Comparison of ENCODE assay signal across 9 cellular contexts in the genomic region with DNA sequence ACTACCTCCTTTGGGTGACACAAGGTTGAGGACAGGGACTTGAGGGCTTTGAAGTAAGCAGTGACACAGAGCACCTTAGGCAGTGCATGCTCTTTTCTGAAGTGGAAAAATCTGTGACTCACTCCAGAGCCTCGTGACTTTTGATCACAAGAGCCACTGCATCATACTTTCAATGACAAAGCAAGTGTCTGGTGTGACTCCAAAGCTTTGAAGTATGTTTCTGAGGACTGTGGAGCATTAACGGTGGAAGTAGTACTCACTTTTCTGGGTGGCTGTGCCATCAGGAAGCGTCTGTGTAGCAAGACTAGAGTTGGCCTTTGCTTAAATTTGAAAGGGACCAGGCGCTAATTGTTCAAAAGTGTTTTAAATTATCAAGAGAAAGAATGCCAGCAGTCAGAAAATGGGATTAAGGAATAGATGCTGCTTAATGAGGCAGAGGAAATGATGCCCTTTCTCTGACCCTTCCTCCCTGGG.
A peak's percentile ranks its signal among the peaks of the same experiment; 100 is the strongest.
DNase-seq lines count a peak whose midpoint lies in the region; ATAC-seq and TF ChIP-seq lines count a peak whose summit lies in the region.
"Had no signal": no experiment of that assay in that cellular context is flagged by ENCODE, and none has a peak within 500 bp of the region (broad histone marks: within the 10 kb centered on the region; RNA-seq: fewer than 3 reads in every experiment).

No MANE protein-coding gene starts in this region.

- H3K4me3 Mint-ChIP-seq in activated naive CD4-positive, alpha-beta T cell treated with anti-CD3 and anti-CD28 coated beads for 36 hours: no peak overlapping the region
- H3K4me3 Mint-ChIP-seq in stimulated activated naive CD8-positive, alpha-beta T cell treated with anti-CD3 and anti-CD28 coated beads, Interleukin-15, Interleukin-2, amounts not matched to agents 100 ng/mL and 50 ng/mL, for 24 hours: no peak overlapping the region
- no peak overlapping the region for H3K4me3 Mint-ChIP-seq in stimulated activated memory B cell treated with anti-CD40 and anti-IgM and Interleukin-4, amounts not matched to agents 10 μg/mL and 1 μg/mL and 100 μg/mL, for 72 hours
- H3K4me3 Mint-ChIP-seq: T-helper 1 cell treated with Interleukin-12 subunit alpha and Interleukin-12 subunit beta and Interleukin-4 antibody, amounts not matched to agents 30 μg/mL and 1 μg/mL, for 36 hours had no signal

- peak; percentile 46 for DNase-seq in activated naive CD4-positive, alpha-beta T cell treated with anti-CD3 and anti-CD28 coated beads for 36 hours
- DNase-seq in activated naive CD4-positive, alpha-beta T cell (lab: John Stamatoyannopoulos, UW): no peak
- DNase-seq in T1000 (lab: John Stamatoyannopoulos, UW): peak; percentile 15
- peak; percentile 64 for DNase-seq in hepatocyte (ENCODE audit: low spot score)
- DNase-seq in NCI-H2029 (lab: John Stamatoyannopoulos, UW): no peak
- DNase-seq in SK-N-SH: no peak

- no peak for TF ChIP-seq RAD21 in SK-N-SH (IDR thresholded peaks at IDR 0.05; ENCODE audit: low read length)

- no peak for TF ChIP-seq EP300 in SK-N-SH (IDR thresholded peaks at IDR 0.05; ENCODE audit: borderline replicate concordance in 1 of 2, low read depth in 1 of 2, low read length in 1 of 2)

- intact Hi-C loops in activated naive CD4-positive, alpha-beta T cell treated with anti-CD3 and anti-CD28 coated beads for 36 hours (cut with micrococcal nuclease): no loop called here

- H3K27me3 Mint-ChIP-seq in activated naive CD4-positive, alpha-beta T cell treated with anti-CD3 and anti-CD28 coated beads for 36 hours (ENCODE audit: low read depth): peaks cover 3% of the 10 kb centered on the region
- H3K27me3 Mint-ChIP-seq in stimulated activated naive CD8-positive, alpha-beta T cell treated with anti-CD3 and anti-CD28 coated beads, Interleukin-15, Interleukin-2, amounts not matched to agents 100 ng/mL and 50 ng/mL, for 24 hours: no peaks in the 10 kb centered on the region
- no peaks in the 10 kb centered on the region for H3K27me3 Mint-ChIP-seq in stimulated activated memory B cell treated with anti-CD40 and anti-IgM and Interleukin-4, amounts not matched to agents 10 μg/mL and 1 μg/mL and 100 μg/mL, for 72 hours

- TF ChIP-seq CTCF in hepatocyte (IDR thresholded peaks at IDR 0.05; ENCODE audit: poor library complexity): no peak
- TF ChIP-seq CTCF in SK-N-SH (IDR thresholded peaks at IDR 0.05): no peak

- H3K9me2 ChIP-seq in hepatocyte (replicated peaks; ENCODE audit: insufficient read depth) (no peaks in the 10 kb centered on the region), SK-N-SH (no peaks in the 10 kb centered on the region)

- H3K4me3 ChIP-seq in hepatocyte (no peak overlapping the region), SK-N-SH (ENCODE audit: low read depth in 2 of 2, low read length in 1 of 2) (no peak overlapping the region)

- ATAC-seq in stimulated activated memory B cell treated with anti-CD40 and anti-IgM and Interleukin-4, amounts not matched to agents 10 μg/mL and 1 μg/mL and 100 μg/mL, for 72 hours: no peak

- H3K27me3 ChIP-seq in hepatocyte (no peaks in the 10 kb centered on the region), SK-N-SH (ENCODE audit: insufficient read depth) (no peaks in the 10 kb centered on the region)

- H3K4me2 ChIP-seq in hepatocyte (no peak overlapping the region), SK-N-SH (no peak overlapping the region)

- H2AFZ ChIP-seq in hepatocyte (no peak overlapping the region), SK-N-SH (ENCODE audit: low read depth) (no peak overlapping the region)

- H3K36me3 ChIP-seq in hepatocyte (replicated peaks; ENCODE audit: insufficient read depth, low read depth) (no peaks in the 10 kb centered on the region), SK-N-SH (replicated peaks in 1 of 2; ENCODE audit: control insufficient read depth in 1 of 2, insufficient read depth in 2 of 2, low read length in 1 of 2) (no peaks in the 10 kb centered on the region)

- H3K27ac Mint-ChIP-seq in activated naive CD4-positive, alpha-beta T cell treated with anti-CD3 and anti-CD28 coated beads for 36 hours: no peak overlapping the region
- peak overlapping the region; percentile 11 for H3K27ac Mint-ChIP-seq in stimulated activated naive CD8-positive, alpha-beta T cell treated with anti-CD3 and anti-CD28 coated beads, Interleukin-15, Interleukin-2, amounts not matched to agents 100 ng/mL and 50 ng/mL, for 24 hours
- no peak overlapping the region for H3K27ac Mint-ChIP-seq in stimulated activated memory B cell treated with anti-CD40 and anti-IgM and Interleukin-4, amounts not matched to agents 10 μg/mL and 1 μg/mL and 100 μg/mL, for 72 hours
- H3K27ac Mint-ChIP-seq: T-helper 1 cell treated with Interleukin-12 subunit alpha and Interleukin-12 subunit beta and Interleukin-4 antibody, amounts not matched to agents 30 μg/mL and 1 μg/mL, for 36 hours had no signal

- H3K9me3 ChIP-seq in hepatocyte (ENCODE audit: low read depth): no peaks in the 10 kb centered on the region
- no peaks in the 10 kb centered on the region for H3K9me3 ChIP-seq in SK-N-SH

- no peak overlapping the region for H3K9ac ChIP-seq in SK-N-SH

- H3K4me1 ChIP-seq in hepatocyte (ENCODE audit: insufficient read depth) (peaks cover 3% of the 10 kb centered on the region), SK-N-SH (ENCODE audit: control insufficient read depth in 1 of 2, insufficient read depth in 2 of 2, low read depth in 1 of 2, low read length in 1 of 2) (peaks cover 0 to 3% of the 10 kb centered on the region in 2 experiments; a peak in 1 of 4 replicates)

- no peaks in the 10 kb centered on the region for H3K36me3 Mint-ChIP-seq in activated naive CD4-positive, alpha-beta T cell treated with anti-CD3 and anti-CD28 coated beads for 36 hours (ENCODE audit: low read depth)
- H3K36me3 Mint-ChIP-seq in stimulated activated naive CD8-positive, alpha-beta T cell treated with anti-CD3 and anti-CD28 coated beads, Interleukin-15, Interleukin-2, amounts not matched to agents 100 ng/mL and 50 ng/mL, for 24 hours (ENCODE audit: low read depth): no peaks in the 10 kb centered on the region
- no peaks in the 10 kb centered on the region for H3K36me3 Mint-ChIP-seq in stimulated activated memory B cell treated with anti-CD40 and anti-IgM and Interleukin-4, amounts not matched to agents 10 μg/mL and 1 μg/mL and 100 μg/mL, for 72 hours

- POLR2A ChIA-PET in SK-N-SH (lab: Yijun Ruan, JAX): no interaction called here

- no peaks in the 10 kb centered on the region for H4K20me1 ChIP-seq in hepatocyte (ENCODE audit: insufficient read depth, poor library complexity, severe bottlenecking)
- H4K20me1 ChIP-seq in SK-N-SH (ENCODE audit: insufficient read depth): no peaks in the 10 kb centered on the region

- H3F3A ChIP-seq in SK-N-SH (replicated peaks; ENCODE audit: insufficient read depth): no peaks in the 10 kb centered on the region

- peak overlapping the region; percentile 80 for H3K27ac ChIP-seq in hepatocyte
- H3K27ac ChIP-seq in SK-N-SH (ENCODE audit: low read depth in 2 of 2, low read length in 1 of 2): no peak overlapping the region

- CTCF ChIA-PET in activated naive CD4-positive, alpha-beta T cell treated with anti-CD3 and anti-CD28 coated beads for 36 hours (lab: Charles Lee): interaction anchor here (0.6 kb wide), 1 partner anchor 1445 kb away, joined by 3 read pairs; no protein-coding TSS in a partner anchor
- CTCF ChIA-PET in SK-N-SH (lab: Yijun Ruan, JAX): no interaction called here

- no peaks in the 10 kb centered on the region for H3K79me2 ChIP-seq in hepatocyte
- H3K79me2 ChIP-seq in SK-N-SH (ENCODE audit: insufficient read depth): no peaks in the 10 kb centered on the region

- no peaks in the 10 kb centered on the region for H3K4me1 Mint-ChIP-seq in activated naive CD4-positive, alpha-beta T cell treated with anti-CD3 and anti-CD28 coated beads for 36 hours (ENCODE audit: low read depth)
- H3K4me1 Mint-ChIP-seq in stimulated activated naive CD8-positive, alpha-beta T cell treated with anti-CD3 and anti-CD28 coated beads, Interleukin-15, Interleukin-2, amounts not matched to agents 100 ng/mL and 50 ng/mL, for 24 hours (ENCODE audit: low read depth): peaks cover 9% of the 10 kb centered on the region
- H3K4me1 Mint-ChIP-seq in stimulated activated memory B cell treated with anti-CD40 and anti-IgM and Interleukin-4, amounts not matched to agents 10 μg/mL and 1 μg/mL and 100 μg/mL, for 72 hours: no peaks in the 10 kb centered on the region

- no peaks in the 10 kb centered on the region for H3K9me3 Mint-ChIP-seq in activated naive CD4-positive, alpha-beta T cell treated with anti-CD3 and anti-CD28 coated beads for 36 hours
- no peaks in the 10 kb centered on the region for H3K9me3 Mint-ChIP-seq in stimulated activated naive CD8-positive, alpha-beta T cell treated with anti-CD3 and anti-CD28 coated beads, Interleukin-15, Interleukin-2, amounts not matched to agents 100 ng/mL and 50 ng/mL, for 24 hours
- no peaks in the 10 kb centered on the region for H3K9me3 Mint-ChIP-seq in stimulated activated memory B cell treated with anti-CD40 and anti-IgM and Interleukin-4, amounts not matched to agents 10 μg/mL and 1 μg/mL and 100 μg/mL, for 72 hours
- H3K9me3 Mint-ChIP-seq: T-helper 1 cell treated with Interleukin-12 subunit alpha and Interleukin-12 subunit beta and Interleukin-4 antibody, amounts not matched to agents 30 μg/mL and 1 μg/mL, for 36 hours had no signal

- 59% methylated on average over 4 of the region's 4 CpGs for WGBS in hepatocyte (ENCODE audit: low lambda C conversion rate, missing lambda C conversion rate)
- whole genome bisulfite sequencing in SK-N-SH (ENCODE audit: low lambda C conversion rate): 14% methylated on average over 4 of the region's 4 CpGs

TF ChIP-seq in SK-N-SH, 30 proteins besides CTCF, POLR2A, EP300 and RAD21 (continues in another document):
- TF ChIP-seq MXI1 (IDR thresholded peaks at IDR 0.05; ENCODE audit: low read depth, low read length): no peak
- TF ChIP-seq TEAD4 (IDR thresholded peaks at IDR 0.05; ENCODE audit: borderline replicate concordance, insufficient read depth): no peak
- TF ChIP-seq, protein P1, sequence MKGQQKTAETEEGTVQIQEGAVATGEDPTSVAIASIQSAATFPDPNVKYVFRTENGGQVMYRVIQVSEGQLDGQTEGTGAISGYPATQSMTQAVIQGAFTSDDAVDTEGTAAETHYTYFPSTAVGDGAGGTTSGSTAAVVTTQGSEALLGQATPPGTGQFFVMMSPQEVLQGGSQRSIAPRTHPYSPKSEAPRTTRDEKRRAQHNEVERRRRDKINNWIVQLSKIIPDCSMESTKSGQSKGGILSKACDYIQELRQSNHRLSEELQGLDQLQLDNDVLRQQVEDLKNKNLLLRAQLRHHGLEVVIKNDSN (IDR thresholded peaks at IDR 0.05; ENCODE audit: borderline replicate concordance, low read depth): no peak

Comparison
In these comparisons a context has a peak if more than half of its experiments do, and no peak if none do; other contexts are left out.
1. DNase-seq: peak in activated naive CD4-positive, alpha-beta T cell treated with anti-CD3 and anti-CD28 coated beads for 36 hours (single experiment), T1000 (single experiment) and hepatocyte (single experiment); none in activated naive CD4-positive, alpha-beta T cell (0 of 4), NCI-H2029 (single experiment) and SK-N-SH (single experiment).